Comparison of ENCODE assay signal across 21 cellular contexts in the genomic region with DNA sequence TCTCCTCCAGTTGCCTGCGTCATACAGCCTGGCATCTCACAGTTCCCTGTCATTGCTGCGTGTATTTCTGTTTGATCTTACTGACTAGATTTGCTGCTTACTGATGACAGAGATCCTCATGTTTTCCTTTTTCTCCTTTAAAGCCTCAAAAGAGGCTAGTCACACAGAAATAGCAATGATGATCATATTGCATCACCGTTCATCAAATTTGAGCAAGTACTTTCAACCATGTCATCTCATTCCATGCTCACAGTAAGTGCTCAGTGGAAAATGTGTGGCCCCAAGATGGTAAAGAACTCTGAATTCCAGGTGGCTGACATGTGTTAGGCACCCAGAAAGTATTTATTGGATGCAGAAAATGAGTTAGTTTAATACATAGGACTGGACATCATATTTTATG.
"Had no signal": no experiment of that assay in that cellular context is flagged by ENCODE, and none has a peak within 500 bp of the region (broad histone marks: within the 10 kb centered on the region; RNA-seq: fewer than 3 reads in every experiment).

No MANE protein-coding gene starts in this region.

- H3K27ac ChIP-seq: coronary artery, esophagus squamous epithelium, thyroid gland had no signal

- H3K4me1 ChIP-seq: thyroid gland had no signal

- H3K27ac Mint-ChIP-seq: activated CD4-positive, alpha-beta memory T cell treated with anti-CD3 and anti-CD28 coated beads for 36 hours; activated naive CD4-positive, alpha-beta T cell treated with anti-CD3 and anti-CD28 coated beads, Interleukin-2, amount 50 U/mL, for 24 hours; memory B cell; stimulated activated naive B cell treated with anti-CD40 and anti-IgM and Interleukin-4, amounts not matched to agents 10 μg/mL and 1 μg/mL and 100 μg/mL, for 72 hours had no signal

- H3K36me3 Mint-ChIP-seq: activated CD4-positive, alpha-beta memory T cell treated with anti-CD3 and anti-CD28 coated beads for 36 hours; activated naive CD4-positive, alpha-beta T cell treated with anti-CD3 and anti-CD28 coated beads, Interleukin-2, amount 50 U/mL, for 24 hours; memory B cell had no signal

- H3K27me3 Mint-ChIP-seq: activated CD4-positive, alpha-beta memory T cell treated with anti-CD3 and anti-CD28 coated beads for 36 hours; activated naive CD4-positive, alpha-beta T cell treated with anti-CD3 and anti-CD28 coated beads, Interleukin-2, amount 50 U/mL, for 24 hours; central memory CD8-positive, alpha-beta T cell; naive thymus-derived CD8-positive, alpha-beta T cell had no signal

- H3K4me3 ChIP-seq: coronary artery, esophagus squamous epithelium, mucosa of descending colon, thyroid gland had no signal

- H3K27me3 ChIP-seq: esophagus squamous epithelium, thyroid gland had no signal

- H3K36me3 ChIP-seq: thyroid gland had no signal

- ATAC-seq: activated T-cell treated with anti-CD3 and anti-CD28 coated beads, Interleukin-2, amount 50 U/mL, for 4 hours; left ventricle myocardium superior; mucosa of descending colon; stimulated activated naive B cell treated with anti-CD40 and anti-IgM and Interleukin-4, amounts not matched to agents 10 μg/mL and 1 μg/mL and 100 μg/mL, for 72 hours had no signal

- H3K4me3 Mint-ChIP-seq: activated CD4-positive, alpha-beta memory T cell treated with anti-CD3 and anti-CD28 coated beads for 36 hours; activated naive CD4-positive, alpha-beta T cell treated with anti-CD3 and anti-CD28 coated beads, Interleukin-2, amount 50 U/mL, for 24 hours; activated T-cell treated with anti-CD3 and anti-CD28 coated beads, Interleukin-2, amount 50 U/mL, for 4 hours; brain; central memory CD8-positive, alpha-beta T cell; memory B cell; stimulated activated naive B cell treated with anti-CD40 and anti-IgM and Interleukin-4, amounts not matched to agents 10 μg/mL and 1 μg/mL and 100 μg/mL, for 72 hours had no signal

- DNase-seq: activated CD4-positive, alpha-beta memory T cell treated with anti-CD3 and anti-CD28 coated beads for 36 hours; activated CD4-positive, alpha-beta T cell treated with anti-CD3 and anti-CD28 coated beads for 1 hour; activated effector memory CD4-positive, alpha-beta T cell treated with Interleukin-2 at 50 U/mL for 16 hours; activated T-cell treated with anti-CD3 and anti-CD28 coated beads, Interleukin-2, amount 50 U/mL, for 4 hours; amygdala; effector CD4-positive, alpha-beta T cell; esophagus squamous epithelium; foreskin melanocyte; left ventricle myocardium superior; mucosa of descending colon; naive thymus-derived CD8-positive, alpha-beta T cell; nucleus accumbens; retina; stimulated activated naive B cell treated with anti-CD40 and anti-IgM and Interleukin-4, amounts not matched to agents 10 μg/mL and 1 μg/mL and 100 μg/mL, for 72 hours; T-helper 9 cell; thyroid gland had no signal

- H3K9me3 Mint-ChIP-seq: activated CD4-positive, alpha-beta memory T cell treated with anti-CD3 and anti-CD28 coated beads for 36 hours; activated naive CD4-positive, alpha-beta T cell treated with anti-CD3 and anti-CD28 coated beads, Interleukin-2, amount 50 U/mL, for 24 hours; activated T-cell treated with anti-CD3 and anti-CD28 coated beads, Interleukin-2, amount 50 U/mL, for 4 hours; brain; central memory CD8-positive, alpha-beta T cell; memory B cell; naive thymus-derived CD8-positive, alpha-beta T cell; stimulated activated naive B cell treated with anti-CD40 and anti-IgM and Interleukin-4, amounts not matched to agents 10 μg/mL and 1 μg/mL and 100 μg/mL, for 72 hours had no signal

- H3K9me3 ChIP-seq: esophagus squamous epithelium, mucosa of descending colon, thyroid gland had no signal
